Comparison of ENCODE assay signal across 15 cellular contexts in genomic region chr10:132381726-132382125, GRCh38.
"Had no signal": no experiment of that assay in that cellular context is flagged by ENCODE, and none has a peak within 500 bp of the region (broad histone marks: within the 10 kb centered on the region; RNA-seq: fewer than 3 reads in every experiment).

No MANE protein-coding gene starts in this region.

- H3K4me3 Mint-ChIP-seq: activated T-cell treated with anti-CD3 and anti-CD28 coated beads, Interleukin-2, amount 50 U/mL, for 24 hours; nephron progenitor cell had no signal

- H3K9me3 Mint-ChIP-seq: activated T-cell treated with anti-CD3 and anti-CD28 coated beads, Interleukin-2, amount 50 U/mL, for 24 hours had no signal

- H3K4me1 ChIP-seq: ascending aorta, tibial artery had no signal

- H3K36me3 ChIP-seq: ascending aorta had no signal

- H3K27me3 ChIP-seq: ascending aorta, tibial artery had no signal

- H3K9me3 ChIP-seq: ascending aorta had no signal

- H3K27ac Mint-ChIP-seq: activated T-cell treated with anti-CD3 and anti-CD28 coated beads, Interleukin-2, amount 50 U/mL, for 24 hours had no signal

- H3K27ac ChIP-seq: ascending aorta, tibial artery, VCaP had no signal

- H3K4me3 ChIP-seq: ascending aorta, lung, tibial artery had no signal

- H3K27me3 Mint-ChIP-seq: activated T-cell treated with anti-CD3 and anti-CD28 coated beads, Interleukin-2, amount 50 U/mL, for 24 hours had no signal

- DNase-seq: activated CD4-positive, alpha-beta T cell treated with anti-CD3 and anti-CD28 coated beads for 1 hour; activated naive CD4-positive, alpha-beta T cell treated with anti-CD3 and anti-CD28 coated beads, Interleukin-2, amount 50 U/mL, for 16 hours; activated T-cell treated with anti-CD3 and anti-CD28 coated beads, Interleukin-2, amount 50 U/mL, for 24 hours; cerebellar nuclear complex; cortex of kidney; hypothalamus; nephron progenitor cell; occipital lobe; stimulated activated CD8-positive, alpha-beta memory T cell treated with anti-CD3 and anti-CD28 coated beads, Interleukin-4, amount 100 ng/mL, for 48 hours; stimulated activated naive CD4-positive, alpha-beta T cell treated with Interleukin-2 at 50 U/mL for 16 hours; T1000 had no signal
